Comparison of ENCODE assay signal across 27 cellular contexts in the genomic region with DNA sequence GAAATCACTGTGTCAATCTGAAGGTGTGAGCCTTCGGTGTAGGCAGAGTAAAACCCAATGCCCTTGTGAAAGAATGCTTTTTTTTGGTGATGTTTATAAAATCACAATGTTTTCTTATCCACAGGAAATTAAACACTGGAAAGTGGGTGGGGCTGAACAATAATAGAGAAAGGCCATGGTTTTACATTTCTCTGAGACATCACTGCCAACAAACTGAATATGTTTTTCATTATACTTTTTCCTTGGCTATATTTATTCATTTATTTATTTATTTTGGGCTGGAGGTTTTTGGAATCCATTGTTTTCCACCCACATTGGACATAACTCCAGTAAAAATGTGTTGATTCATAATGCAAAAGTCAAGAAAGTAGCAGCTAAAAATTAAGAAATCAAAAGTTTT. TPM values are rescaled to one million over a fixed set of nuclear protein-coding genes. Genes with fewer than 3 reads are reported as not detected.
"Had no signal": no experiment of that assay in that cellular context is flagged by ENCODE, and none has a peak within 500 bp of the region (broad histone marks: within the 10 kb centered on the region; RNA-seq: fewer than 3 reads in every experiment).

No MANE protein-coding gene starts in this region.

- H3K9me3 ChIP-seq: heart right ventricle, right atrium auricular region, stomach, thyroid gland, upper lobe of left lung, vagina had no signal

- H3K4me1 Mint-ChIP-seq: activated CD8-positive, alpha-beta memory T cell treated with anti-CD3 and anti-CD28 coated beads, Interleukin-2, amount 10 ng/mL, durations not matched to agents 7 days and 5 days; activated naive CD4-positive, alpha-beta T cell treated with anti-CD3 and anti-CD28 coated beads, Interleukin-2, amount 50 U/mL, for 24 hours; nephron progenitor cell had no signal

- H3K27ac Mint-ChIP-seq: activated CD8-positive, alpha-beta memory T cell treated with anti-CD3 and anti-CD28 coated beads, Interleukin-2, amount 10 ng/mL, durations not matched to agents 7 days and 5 days; activated CD8-positive, alpha-beta T cell treated with anti-CD3 and anti-CD28 coated beads, Interleukin-2, amount 10 ng/mL, durations not matched to agents 7 days and 5 days; activated naive CD8-positive, alpha-beta T cell treated with anti-CD3 and anti-CD28 coated beads, Interleukin-2, amount 50 U/mL, for 24 hours; activated T-helper 2 cell treated with anti-CD3 and anti-CD28 coated beads, Interferon-gamma antibody, Interleukin-2, Interleukin-4, amounts not matched to agents 10 μg/mL and 5 μg/mL and 100 μg/mL, durations not matched to agents 14 hours and 24 hours and 36 hours; nephron progenitor cell; stimulated activated naive B cell treated with anti-CD40 and anti-IgM and Interleukin-4, amounts not matched to agents 10 μg/mL and 1 μg/mL and 100 μg/mL, for 72 hours; T-helper 17 cell had no signal

- H3K4me1 ChIP-seq: stomach, thyroid gland had no signal

- H3K27me3 Mint-ChIP-seq: activated CD8-positive, alpha-beta memory T cell treated with anti-CD3 and anti-CD28 coated beads, Interleukin-2, amount 10 ng/mL, durations not matched to agents 7 days and 5 days; activated naive CD8-positive, alpha-beta T cell treated with anti-CD3 and anti-CD28 coated beads, Interleukin-2, amount 50 U/mL, for 24 hours; naive B cell; stimulated activated naive B cell treated with anti-CD40 and anti-IgM and Interleukin-4, amounts not matched to agents 10 μg/mL and 1 μg/mL and 100 μg/mL, for 72 hours; T-helper 17 cell had no signal

- H3K4me3 ChIP-seq: heart right ventricle, lung, right atrium auricular region, stomach, thyroid gland, upper lobe of left lung, vagina had no signal

- H3K9me3 Mint-ChIP-seq: activated naive CD4-positive, alpha-beta T cell treated with anti-CD3 and anti-CD28 coated beads, Interleukin-2, amount 50 U/mL, for 24 hours; activated naive CD8-positive, alpha-beta T cell treated with anti-CD3 and anti-CD28 coated beads, Interleukin-2, amount 50 U/mL, for 24 hours; activated T-helper 2 cell treated with anti-CD3 and anti-CD28 coated beads, Interferon-gamma antibody, Interleukin-2, Interleukin-4, amounts not matched to agents 10 μg/mL and 5 μg/mL and 100 μg/mL, durations not matched to agents 14 hours and 24 hours and 36 hours; nephron progenitor cell had no signal

- FAIRE-seq: bronchial epithelial cell, colon had no signal

- H3K36me3 ChIP-seq: thyroid gland, vagina had no signal

- H3K27ac ChIP-seq: parathyroid adenoma, right atrium auricular region, stomach, thyroid gland, upper lobe of left lung, vagina had no signal

- H3K4me3 Mint-ChIP-seq: activated CD8-positive, alpha-beta memory T cell treated with anti-CD3 and anti-CD28 coated beads, Interleukin-2, amount 10 ng/mL, durations not matched to agents 7 days and 5 days; activated CD8-positive, alpha-beta T cell treated with anti-CD3 and anti-CD28 coated beads, Interleukin-2, amount 10 ng/mL, durations not matched to agents 7 days and 5 days; activated naive CD4-positive, alpha-beta T cell treated with anti-CD3 and anti-CD28 coated beads, Interleukin-2, amount 50 U/mL, for 24 hours; activated naive CD8-positive, alpha-beta T cell treated with anti-CD3 and anti-CD28 coated beads, Interleukin-2, amount 50 U/mL, for 24 hours; nephron progenitor cell; stimulated activated naive B cell treated with anti-CD40 and anti-IgM and Interleukin-4, amounts not matched to agents 10 μg/mL and 1 μg/mL and 100 μg/mL, for 72 hours; T-helper 17 cell had no signal

- H3K27me3 ChIP-seq: heart right ventricle, right atrium auricular region, stomach, thyroid gland, upper lobe of left lung, vagina had no signal

- ATAC-seq: activated CD8-positive, alpha-beta memory T cell treated with anti-CD3 and anti-CD28 coated beads, Interleukin-2, amount 10 ng/mL, durations not matched to agents 7 days and 5 days; activated CD8-positive, alpha-beta T cell treated with anti-CD3 and anti-CD28 coated beads, Interleukin-2, amount 10 ng/mL, durations not matched to agents 7 days and 5 days; activated naive CD8-positive, alpha-beta T cell treated with anti-CD3 and anti-CD28 coated beads, Interleukin-2, amount 50 U/mL, for 24 hours; heart right ventricle; SK-N-SH treated with all-trans-retinoic acid at 6 μM for 48 hours; stimulated activated naive B cell treated with anti-CD40 and anti-IgM and Interleukin-4, amounts not matched to agents 10 μg/mL and 1 μg/mL and 100 μg/mL, for 72 hours; T-helper 17 cell had no signal

- H3K36me3 Mint-ChIP-seq: activated CD8-positive, alpha-beta memory T cell treated with anti-CD3 and anti-CD28 coated beads, Interleukin-2, amount 10 ng/mL, durations not matched to agents 7 days and 5 days; activated naive CD4-positive, alpha-beta T cell treated with anti-CD3 and anti-CD28 coated beads, Interleukin-2, amount 50 U/mL, for 24 hours had no signal

- DNase-seq: activated CD4-positive, alpha-beta T cell treated with anti-CD3 and anti-CD28 coated beads for 1 hour; activated CD4-positive, alpha-beta T cell treated with anti-CD3 and anti-CD28 coated beads, Interleukin-2, amount 50 U/mL, for 1 hour; activated CD8-positive, alpha-beta memory T cell treated with anti-CD3 and anti-CD28 coated beads, Interleukin-2, amount 10 ng/mL, durations not matched to agents 7 days and 5 days; activated CD8-positive, alpha-beta T cell treated with anti-CD3 and anti-CD28 coated beads, Interleukin-2, amount 10 ng/mL, durations not matched to agents 7 days and 5 days; activated naive CD8-positive, alpha-beta T cell treated with anti-CD3 and anti-CD28 coated beads, Interleukin-2, amount 50 U/mL, for 24 hours; activated T-cell treated with anti-CD3 and anti-CD28 coated beads, Interleukin-2, amount 50 U/mL, for 48 hours; effector CD8-positive, alpha-beta T cell; heart right ventricle; naive B cell; nephron progenitor cell; stimulated activated CD4-positive, alpha-beta T cell treated with anti-CD3 and anti-CD28 coated beads, Interleukin-15, amount 100 ng/mL, for 24 hours; stimulated activated CD4-positive, alpha-beta T cell treated with anti-CD3 and anti-CD28 coated beads, Interleukin-2, amount 100 ng/mL, for 24 hours; stimulated activated naive B cell treated with anti-CD40 and anti-IgM and Interleukin-4, amounts not matched to agents 10 μg/mL and 1 μg/mL and 100 μg/mL, for 72 hours; stomach; T-helper 17 cell; T1000; thyroid gland; upper lobe of left lung had no signal

RNA-seq across cellular contexts. Expression of a gene that starts 16.9 kb away (rescaled TPM):
- total RNA-seq: activated T-helper 2 cell treated with anti-CD3 and anti-CD28 coated beads, Interferon-gamma antibody, Interleukin-2, Interleukin-4, amounts not matched to agents 10 μg/mL and 5 μg/mL and 100 μg/mL, durations not matched to agents 14 hours and 24 hours and 36 hours had no signal
